Comparison of ENCODE assay signal across 18 cellular contexts in genomic region chr11:84471501-84471900, GRCh38.
"Had no signal": no experiment of that assay in that cellular context is flagged by ENCODE, and none has a peak within 500 bp of the region (broad histone marks: within the 10 kb centered on the region; RNA-seq: fewer than 3 reads in every experiment).

No MANE protein-coding gene starts in this region.

- H3K4me3 ChIP-seq: sigmoid colon, smooth muscle cell, transverse colon had no signal

- ATAC-seq: activated CD8-positive, alpha-beta T cell treated with anti-CD3 and anti-CD28 coated beads for 36 hours; activated naive CD8-positive, alpha-beta T cell treated with anti-CD3 and anti-CD28 coated beads, Interleukin-2, amount 50 U/mL, for 24 hours; left colon; stimulated activated naive B cell treated with anti-CD40 and anti-IgM and Interleukin-4, amounts not matched to agents 10 μg/mL and 1 μg/mL and 100 μg/mL, for 72 hours had no signal

- DNase-seq: activated CD4-positive, alpha-beta T cell treated with anti-CD3 and anti-CD28 coated beads for 48 hours; activated CD8-positive, alpha-beta T cell treated with anti-CD3 and anti-CD28 coated beads for 36 hours; activated gamma-delta T cell; activated naive CD4-positive, alpha-beta T cell treated with anti-CD3 and anti-CD28 coated beads, Interleukin-2, amount 50 U/mL, for 16 hours; activated naive CD8-positive, alpha-beta T cell treated with anti-CD3 and anti-CD28 coated beads, Interleukin-2, amount 50 U/mL, for 24 hours; aorta; caudate nucleus; effector CD4-positive, alpha-beta T cell; foreskin fibroblast; left colon; nucleus accumbens; sigmoid colon; stimulated activated CD4-positive, alpha-beta T cell treated with anti-CD3 and anti-CD28 coated beads, Interleukin-2, amount 100 ng/mL, for 48 hours; stimulated activated CD8-positive, alpha-beta memory T cell treated with anti-CD3 and anti-CD28 coated beads, Interleukin-4, amount 100 ng/mL, for 48 hours; stimulated activated naive B cell treated with anti-CD40 and anti-IgM and Interleukin-4, amounts not matched to agents 10 μg/mL and 1 μg/mL and 100 μg/mL, for 72 hours; T1000; transverse colon had no signal

- H3K27ac ChIP-seq: sigmoid colon, transverse colon had no signal

- H3K4me2 ChIP-seq: smooth muscle cell had no signal

- H3K27me3 ChIP-seq: sigmoid colon, transverse colon had no signal

- H3K36me3 ChIP-seq: sigmoid colon, transverse colon had no signal

- H3K9me3 ChIP-seq: sigmoid colon, transverse colon had no signal

- H3K4me1 ChIP-seq: sigmoid colon, transverse colon had no signal
